ENCODE assay signal across 18 cellular contexts in genomic region chr16:11208916-11209665, GRCh38. TPM values are rescaled to one million over a fixed set of nuclear protein-coding genes. Genes with fewer than 3 reads are reported as not detected.
A peak's percentile ranks its signal among the peaks of the same experiment; 100 is the strongest.
DNase-seq lines count a peak whose midpoint lies in the region; ATAC-seq, FAIRE-seq and TF ChIP-seq lines count a peak whose summit lies in the region.
"Had no signal": no experiment of that assay in that cellular context is flagged by ENCODE, and none has a peak within 500 bp of the region (broad histone marks: within the 10 kb centered on the region; RNA-seq: fewer than 3 reads in every experiment).

No MANE protein-coding gene starts in this region.

- TF ChIP-seq EP300 in HepG2 (IDR thresholded peaks at IDR 0.05; ENCODE audit: low read depth in 2 of 2, low read length in 2 of 2), result no peak
- no peak for TF ChIP-seq EP300 in HepG2 (CRISPR knock-in tag; IDR thresholded peaks at IDR 0.05; ENCODE audit: borderline replicate concordance)

- no peak for DNase-seq in HepG2 (ENCODE audit: low spot score)
- DNase-seq in right lobe of liver, result no peak
- DNase-seq in OCI-M1 (lab: John Stamatoyannopoulos, UW), result peak; percentile 80
- DNase-seq in fibroblast of mammary gland (ENCODE audit: low read depth), result peak; percentile 11
- DNase-seq in stimulated activated CD4-positive, alpha-beta T cell treated with anti-CD3 and anti-CD28 coated beads, Interleukin-1b, Interleukin-23, amount 100 ng/mL, for 48 hours, result no peak
- DNase-seq: activated gamma-delta T cell treated with Interleukin-2 at 50 U/mL for 16 hours; cortex of kidney; KG1; kidney glomerular epithelial cell; mucosa of descending colon; NCI-H446; stimulated activated CD4-positive, alpha-beta T cell treated with anti-CD3 and anti-CD28 coated beads, Interleukin-4, amount 100 ng/mL, for 24 hours had no signal

- no peak overlapping the region for H3K4me2 ChIP-seq in HepG2 (ENCODE audit: low read depth, low read length)
- H3K4me2 ChIP-seq: A549, hepatocyte had no signal

- intact Hi-C loops in HepG2 (cut with micrococcal nuclease; ENCODE audit: unreplicated experiment) (no loop called here), right lobe of liver (cut with DNase I) (loop anchor here in 1 of 2 donors (10.0 kb wide), 1 partner anchor 46 kb away; the partner anchor contains the start of gene SOCS1)

- BruUV-seq in HepG2 (replicated peaks; lab: Mats Ljungman, UMichigan), result no TSS peak

- FAIRE-seq in HepG2 (lab: Jason Lieb, UNC), result no peak
- FAIRE-seq: A549 had no signal

- CTCF ChIA-PET in HepG2 (lab: Yijun Ruan, JAX; ENCODE audit: low intra/inter-chr PET ratio, low total read pairs), result no interaction called here

- TF ChIP-seq CTCF in HepG2 (CRISPR knock-in tag; IDR thresholded peaks at IDR 0.05) (no peak), right lobe of liver (IDR thresholded peaks at IDR 0.05) (no peak), fibroblast of mammary gland (conservative IDR thresholded peaks at IDR 0.05; ENCODE audit: control insufficient read depth, insufficient read depth, low read depth, low read length) (no peak)

- WGBS in HepG2 (ENCODE audit: low lambda C conversion rate), result 23% methylated on average over 9 of the region's 9 CpGs
- WGBS in right lobe of liver (ENCODE audit: insufficient coverage, low coverage, low lambda C conversion rate, missing lambda C conversion rate), result 58% methylated on average over 4 of the region's 9 CpGs

- TF ChIP-seq POLR2A in HepG2 (IDR thresholded peaks at IDR 0.05; ENCODE audit: insufficient read depth in 1 of 2, low read depth in 2 of 2, low read length in 2 of 2), result no peak
- TF ChIP-seq POLR2A in right lobe of liver (IDR thresholded peaks at IDR 0.05), result no peak

- no peaks in the 10 kb centered on the region for H3K36me3 ChIP-seq in HepG2 (replicated peaks in 1 of 2; ENCODE audit: control insufficient read depth in 1 of 2, insufficient read depth in 2 of 2, low read length in 2 of 2)
- no peaks in the 10 kb centered on the region for H3K36me3 ChIP-seq in right lobe of liver

- H3K4me3 ChIP-seq in HepG2 (replicated peaks in 1 of 3; ENCODE audit: insufficient read depth in 1 of 3, low read depth in 2 of 3, low read length in 3 of 3) (no peak overlapping the region), right lobe of liver (no peak overlapping the region), fibroblast of mammary gland (ENCODE audit: control insufficient read depth, low read depth, low read length) (no peak overlapping the region)
- H3K4me3 ChIP-seq: A549, hepatocyte, mucosa of descending colon had no signal

- in situ Hi-C loops in HepG2 (cut with HindIII; ENCODE audit: extremely low pct_ligation_motif_present, low pct_unique_long_range_greater_than_20kb), result no loop called here

- H3K9me3 ChIP-seq in HepG2 (ENCODE audit: low read length) (peaks cover 7% of the 10 kb centered on the region), right lobe of liver (no peaks in the 10 kb centered on the region)

- H4K20me1 ChIP-seq in HepG2 (ENCODE audit: insufficient read depth, low read length), result no peaks in the 10 kb centered on the region

- no peak for TF ChIP-seq RAD21 in HepG2 (CRISPR knock-in tag; IDR thresholded peaks at IDR 0.05)

- no peak overlapping the region for H3K9ac ChIP-seq in HepG2 (ENCODE audit: insufficient read depth, low read depth, low read length)

- H3K79me2 ChIP-seq in HepG2 (ENCODE audit: insufficient read depth, low read length), result no peaks in the 10 kb centered on the region
- H3K79me2 ChIP-seq: hepatocyte had no signal

- no peak overlapping the region for H3K27ac ChIP-seq in HepG2 (ENCODE audit: extremely low read length, insufficient read depth, low read length)
- no peak overlapping the region for H3K27ac ChIP-seq in right lobe of liver
- H3K27ac ChIP-seq: A549, hepatocyte had no signal

- H3K27me3 ChIP-seq in HepG2 (ENCODE audit: control insufficient read depth in 1 of 2, insufficient read depth in 2 of 2, low read length in 2 of 2) (peaks cover 3 to 52% of the 10 kb centered on the region in 2 experiments), right lobe of liver (no peaks in the 10 kb centered on the region)
- H3K27me3 ChIP-seq: hepatocyte had no signal

- POLR2A ChIA-PET in HepG2 (lab: Yijun Ruan, JAX), result interaction anchor here (2.4 kb wide), 1 partner anchor 47 kb away, joined by 10 read pairs; the partner anchor contains the start of gene SOCS1

- H3K4me1 ChIP-seq in HepG2 (ENCODE audit: insufficient read depth, low read length) (peaks cover 23% of the 10 kb centered on the region), right lobe of liver (peaks cover 0 to 26% (median 11%) of the 10 kb centered on the region in 4 donors)
- H3K4me1 ChIP-seq: A549 had no signal

- no peak overlapping the region for H2AFZ ChIP-seq in HepG2 (ENCODE audit: low read length)
- H2AFZ ChIP-seq: hepatocyte had no signal

- ATAC-seq in HepG2 (no peak), right lobe of liver (no peak), HG03565 (IDR thresholded peaks at IDR 0.05; ENCODE audit: unreplicated experiment) (no peak), HG03469 (IDR thresholded peaks at IDR 0.05; ENCODE audit: unreplicated experiment) (no peak), HG03342 (IDR thresholded peaks at IDR 0.05; ENCODE audit: unreplicated experiment) (no peak)
- ATAC-seq: A549, mucosa of descending colon, WTC11 had no signal

TF ChIP-seq in HepG2, 621 proteins besides CTCF, POLR2A, EP300 and RAD21:
- TF ChIP-seq ZNF121 (CRISPR knock-in tag; IDR thresholded peaks at IDR 0.05), result peak; percentile 56; the same call in 1 of the 2 replicates
- no peak for TF ChIP-seq ZHX2 (IDR thresholded peaks at IDR 0.05; ENCODE audit: low read depth)
- TF ChIP-seq ZHX2 (CRISPR knock-in tag; IDR thresholded peaks at IDR 0.05; ENCODE audit: borderline replicate concordance), result no peak

RNA-seq across cellular contexts. Expression of gene SOCS1, which starts 46.9 kb away (rescaled TPM):
- total RNA-seq in HepG2 (2016; rRNA removed; fragmentation: Illumina TruSeq; extraction: Trizol) (3.3 and 5.3 TPM in 2 replicates), right lobe of liver (10 to 100 TPM in 3 of 6 experiments, 1 to 10 TPM in 2, under 1 TPM in 1; 0.88 to 26.6 (median 10.9) TPM)
- 5.4 and 8.1 TPM in 2 replicates for total RNA-seq in HepG2 (2016; cell fraction: cytosol; rRNA removed; fragmentation: Illumina TruSeq; extraction: Trizol; ENCODE audit: low read depth)
- 2.8 and 4.2 TPM in 2 replicates for total RNA-seq in HepG2 (2016; cell fraction: insoluble cytoplasmic fraction; rRNA removed; fragmentation: Illumina TruSeq; extraction: Trizol)
- 9.1 and 10.9 TPM in 2 replicates for total RNA-seq in HepG2 (2016; cell fraction: membrane; rRNA removed; fragmentation: Illumina TruSeq; extraction: Trizol)
- 5.6 and 5.7 TPM in 2 replicates for total RNA-seq in HepG2 (2016; cell fraction: nucleus; rRNA removed; fragmentation: Illumina TruSeq; extraction: Trizol)
- polyA plus RNA-seq in HepG2 (2011; rRNA removed), result 6.3 and 9.4 TPM in 2 replicates
- 5.3 and 8.4 TPM in 2 replicates for polyA plus RNA-seq in HepG2 (2011; cell fraction: cytosol; rRNA removed)
- polyA plus RNA-seq in HepG2 (2011; cell fraction: nucleus; rRNA removed), result 30.3 and 31.6 TPM in 2 replicates
- 6.5 and 7.4 TPM in 2 replicates for polyA plus RNA-seq in HepG2 (2012)
- 5.5 and 7.8 TPM in 2 replicates for polyA plus RNA-seq in HepG2 (2016; cell fraction: cytosol; fragmentation: Illumina TruSeq; extraction: Trizol; ENCODE audit: low read depth)
- polyA plus RNA-seq in HepG2 (2016; cell fraction: insoluble cytoplasmic fraction; fragmentation: Illumina TruSeq; extraction: Trizol; ENCODE audit: low read depth), result 5.2 and 6.3 TPM in 2 replicates
- polyA plus RNA-seq in HepG2 (2016; cell fraction: membrane; fragmentation: Illumina TruSeq; extraction: Trizol; ENCODE audit: low read depth), result 7.1 and 9.9 TPM in 2 replicates
- 8.1 and 8.6 TPM in 2 replicates for polyA plus RNA-seq in HepG2 (2016; cell fraction: nucleus; fragmentation: Illumina TruSeq; extraction: Trizol; ENCODE audit: insufficient read depth, low read depth)
- polyA minus RNA-seq in HepG2 (2011; rRNA and poly(A)+ RNA removed; ENCODE audit: low replicate concordance), result 3.9 and 31.0 TPM in 2 replicates
- 12.0 and 14.0 TPM in 2 replicates for polyA minus RNA-seq in HepG2 (2011; cell fraction: cytosol; rRNA and poly(A)+ RNA removed)
- 44.8 and 46.1 TPM in 2 replicates for polyA minus RNA-seq in HepG2 (2011; cell fraction: nucleus; rRNA and poly(A)+ RNA removed)

Comparison
In these comparisons a context has a peak if more than half of its experiments do, and no peak if none do; other contexts are left out.
1. DNase-seq: peak in OCI-M1 (single experiment) and fibroblast of mammary gland (single experiment); none in HepG2 (single experiment), right lobe of liver (0 of 3) and stimulated activated CD4-positive, alpha-beta T cell treated with anti-CD3 and anti-CD28 coated beads, Interleukin-1b, Interleukin-23, amount 100 ng/mL, for 48 hours (single experiment).